Comparison of ENCODE assay signal across 8 cellular contexts in genomic region chr1:156502749-156503671, GRCh38. TPM values are rescaled to one million over a fixed set of nuclear protein-coding genes. Genes with fewer than 3 reads are reported as not detected.
DNase-seq lines count a peak whose midpoint lies in the region; ATAC-seq and TF ChIP-seq lines count a peak whose summit lies in the region.

No MANE protein-coding gene starts in this region.

- 38% methylated on average over 12 of the region's 12 CpGs for WGBS in hepatocyte (ENCODE audit: low lambda C conversion rate, missing lambda C conversion rate)

- H4K20me1 ChIP-seq in hepatocyte (ENCODE audit: insufficient read depth, poor library complexity, severe bottlenecking), result peaks cover 20% of the 10 kb centered on the region

- no peak overlapping the region for H3K4me3 ChIP-seq in hepatocyte

- H2AFZ ChIP-seq in hepatocyte, result no peak overlapping the region

- no peaks in the 10 kb centered on the region for H3K9me3 ChIP-seq in hepatocyte (ENCODE audit: low read depth)

- TF ChIP-seq CTCF in hepatocyte (IDR thresholded peaks at IDR 0.05; ENCODE audit: poor library complexity), result no peak

- H3K4me2 ChIP-seq in hepatocyte, result peak overlapping the region; percentile 58

- no peaks in the 10 kb centered on the region for H3K36me3 ChIP-seq in hepatocyte (replicated peaks; ENCODE audit: insufficient read depth, low read depth)

- H3K27ac ChIP-seq in hepatocyte, result peak overlapping the region; percentile 100

- H3K27me3 ChIP-seq in hepatocyte, result no peaks in the 10 kb centered on the region

- peaks cover 25% of the 10 kb centered on the region for H3K79me2 ChIP-seq in hepatocyte

- DNase-seq in ELR (ENCODE audit: low read depth), result peak; percentile 97
- DNase-seq in NCI-H2227 treated with DMSO at 0.1 percent for 48 hours (lab: John Stamatoyannopoulos, UW), result peak; percentile 13
- DNase-seq in astrocyte of the hippocampus (ENCODE audit: low read depth, low spot score), result peak; percentile 92
- peak; percentile 82 for DNase-seq in hepatocyte (ENCODE audit: low spot score)
- peak; percentile 90 for DNase-seq in pulmonary artery endothelial cell (ENCODE audit: low read depth, low spot score)
- no peak for DNase-seq in activated effector memory CD4-positive, alpha-beta T cell treated with Interleukin-2 at 50 U/mL for 16 hours

- ATAC-seq in HG03521 (IDR thresholded peaks at IDR 0.05; ENCODE audit: unreplicated experiment) (no peak), HG02970 (IDR thresholded peaks at IDR 0.05; ENCODE audit: low FRiP score, unreplicated experiment) (no peak)

- no peaks in the 10 kb centered on the region for H3K9me2 ChIP-seq in hepatocyte (replicated peaks; ENCODE audit: insufficient read depth)

- peaks cover 46% of the 10 kb centered on the region for H3K4me1 ChIP-seq in hepatocyte (ENCODE audit: insufficient read depth)

RNA-seq across cellular contexts. Expression of gene MEF2D, which starts 2.4 kb away (rescaled TPM):
- total RNA-seq in hepatocyte (9.6 and 20.1 TPM in 2 replicates), pulmonary artery endothelial cell (3.8 and 4.7 TPM in 2 replicates)
- 25.1 and 30.8 TPM in 2 replicates for polyA plus RNA-seq in hepatocyte
